In the genomic region with DNA sequence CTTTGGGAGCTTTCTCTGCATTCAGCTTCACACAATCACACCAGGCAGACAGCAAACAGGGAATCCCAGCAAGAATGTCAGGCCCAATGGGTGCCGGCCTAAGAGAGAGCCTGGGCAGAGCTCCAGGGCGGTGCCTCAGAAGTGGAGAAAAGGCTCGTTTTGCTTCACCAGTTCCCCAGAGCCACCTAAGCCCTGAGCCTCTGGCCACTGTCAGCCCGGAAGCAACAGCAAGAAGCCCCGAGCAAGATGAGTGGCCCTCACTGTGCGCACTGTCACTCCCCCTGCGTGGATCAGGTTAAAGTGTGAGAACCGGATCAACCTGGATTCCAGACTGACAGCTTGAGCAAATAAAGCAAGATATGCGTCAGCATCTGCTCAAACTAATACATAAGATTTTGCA, we compare ENCODE assay signal across 21 cellular contexts. TPM values are rescaled to one million over a fixed set of nuclear protein-coding genes. Genes with fewer than 3 reads are reported as not detected.
DNase-seq lines count a peak whose midpoint lies in the region; ATAC-seq and TF ChIP-seq lines count a peak whose summit lies in the region.
"Had no signal": no experiment of that assay in that cellular context is flagged by ENCODE, and none has a peak within 500 bp of the region (broad histone marks: within the 10 kb centered on the region; RNA-seq: fewer than 3 reads in every experiment).

No MANE protein-coding gene starts in this region.

- peak; percentile 19; the same call in 1 of the 3 replicates for ATAC-seq in RWPE2 (ENCODE audit: low read depth)
- ATAC-seq: pancreas had no signal

- H3K36me3 ChIP-seq in RWPE2 (ENCODE audit: low read depth) = no peaks in the 10 kb centered on the region
- H3K36me3 ChIP-seq in sigmoid colon = no peaks in the 10 kb centered on the region
- no peaks in the 10 kb centered on the region for H3K36me3 ChIP-seq in colonic mucosa
- H3K36me3 ChIP-seq in prostate gland = no peaks in the 10 kb centered on the region
- H3K36me3 ChIP-seq: ascending aorta; BLaER1 treated with 17β-estradiol and CSF1 and Interleukin-3, amounts not matched to agents 10 nM and 100 nM; pancreas had no signal

- TF ChIP-seq POLR2A in sigmoid colon (IDR thresholded peaks at IDR 0.05) = no peak
- no peak for TF ChIP-seq POLR2A in prostate gland (IDR thresholded peaks at IDR 0.05)

- no peak overlapping the region for H3K9ac ChIP-seq in colonic mucosa (ENCODE audit: low read depth in 2 of 2, low read length in 2 of 2)
- H3K9ac ChIP-seq: BLaER1 treated with 17β-estradiol and CSF1 and Interleukin-3, amounts not matched to agents 10 nM and 100 nM had no signal

- H3K9me3 ChIP-seq in RWPE2 (ENCODE audit: severe bottlenecking) (no peaks in the 10 kb centered on the region), sigmoid colon (peaks cover 0 to 2% (median 0%) of the 10 kb centered on the region in 4 donors), colonic mucosa (no peaks in the 10 kb centered on the region), prostate gland (no peaks in the 10 kb centered on the region)
- H3K9me3 ChIP-seq: ascending aorta; BLaER1 treated with 17β-estradiol and CSF1 and Interleukin-3, amounts not matched to agents 10 nM and 100 nM; pancreas had no signal

- H3K4me1 ChIP-seq in RWPE2 (ENCODE audit: insufficient read depth, poor library complexity, severe bottlenecking) (no peaks in the 10 kb centered on the region), sigmoid colon (peaks cover 0 to 14% (median 13%) of the 10 kb centered on the region in 4 donors), colonic mucosa (peaks cover 7% of the 10 kb centered on the region), prostate gland (replicated peaks) (no peaks in the 10 kb centered on the region)
- H3K4me1 ChIP-seq: pancreas had no signal

- TF ChIP-seq CTCF in RWPE2 (IDR thresholded peaks at IDR 0.05; ENCODE audit: poor library complexity, severe bottlenecking) (no peak), sigmoid colon (IDR thresholded peaks at IDR 0.05) (no peak), colonic mucosa (IDR thresholded peaks at IDR 0.05) (no peak), prostate gland (IDR thresholded peaks at IDR 0.05) (no peak)

- DNase-seq in DMS53 (lab: John Stamatoyannopoulos, UW) = peak; percentile 47
- DNase-seq in DMS53 treated with DMSO at 0.1 percent for 48 hours (lab: John Stamatoyannopoulos, UW; ENCODE audit: unreplicated experiment) = no peak
- DNase-seq in RWPE2 (ENCODE audit: low spot score) = peak; percentile 25
- peak; percentile 51 for DNase-seq in left kidney (ENCODE audit: low read depth, low spot score)
- DNase-seq in sigmoid colon = peak; percentile 18
- DNase-seq in NCI-H774 (lab: John Stamatoyannopoulos, UW) = no peak
- DNase-seq in colonic mucosa = no peak
- DNase-seq in prostate gland (ENCODE audit: low spot score) = no peak
- DNase-seq: activated CD4-positive, alpha-beta T cell treated with anti-CD3 and anti-CD28 coated beads, Interleukin-2, amount 50 U/mL, for 1 hour; activated naive CD4-positive, alpha-beta T cell treated with Interleukin-2 at 50 U/mL for 16 hours; DMS 273 treated with DMSO at 0.1 percent for 48 hours; NCI-H1105 treated with DMSO at 0.1 percent for 48 hours; NCI-H2171; RPMI8226 had no signal

- TF ChIP-seq EP300 in sigmoid colon (IDR thresholded peaks at IDR 0.05) = no peak

- WGBS in sigmoid colon, 2 donors = 8 to 18% methylated on average over 9 of the region's 9 CpGs
- WGBS in prostate gland = 23% methylated on average over 9 of the region's 9 CpGs

- H3K27ac ChIP-seq in RWPE2 (ENCODE audit: poor library complexity, severe bottlenecking) = no peak overlapping the region
- no peak overlapping the region for H3K27ac ChIP-seq in sigmoid colon
- H3K27ac ChIP-seq in colonic mucosa = no peak overlapping the region
- no peak overlapping the region for H3K27ac ChIP-seq in prostate gland
- H3K27ac ChIP-seq: 22Rv1; ascending aorta; BLaER1 treated with 17β-estradiol and CSF1 and Interleukin-3, amounts not matched to agents 10 nM and 100 nM; pancreas had no signal

- peaks cover 64% of the 10 kb centered on the region for H3K27me3 ChIP-seq in RWPE2 (ENCODE audit: insufficient read depth, poor library complexity, severe bottlenecking)
- H3K27me3 ChIP-seq in sigmoid colon = peaks cover 22 to 91% (median 70%) of the 10 kb centered on the region in 3 donors
- H3K27me3 ChIP-seq in colonic mucosa = peaks cover 43% of the 10 kb centered on the region
- H3K27me3 ChIP-seq in prostate gland (replicated peaks; ENCODE audit: insufficient read depth) = peaks cover 4% of the 10 kb centered on the region

- no peak overlapping the region for H3K4me3 ChIP-seq in RWPE2 (ENCODE audit: severe bottlenecking)
- H3K4me3 ChIP-seq in sigmoid colon = no peak overlapping the region
- no peak overlapping the region for H3K4me3 ChIP-seq in colonic mucosa
- no peak overlapping the region for H3K4me3 ChIP-seq in prostate gland
- H3K4me3 ChIP-seq: ascending aorta; BLaER1 treated with 17β-estradiol and CSF1 and Interleukin-3, amounts not matched to agents 10 nM and 100 nM; pancreas; smooth muscle cell had no signal

- intact Hi-C loops in sigmoid colon (cut with DNase I) (no loop called here), colonic mucosa (cut with DNase I) (no loop called here), prostate gland (cut with DNase I) (no loop called here)

RNA-seq across cellular contexts. Expression of a gene that starts 14.7 kb away (rescaled TPM):
- total RNA-seq in sigmoid colon (not detected), colonic mucosa (not detected), prostate gland (not detected)
- polyA plus RNA-seq in sigmoid colon = not detected
- total RNA-seq: ascending aorta, LHCN-M2, liver, pancreas had no signal
- polyA plus RNA-seq: liver, pancreas, smooth muscle cell had no signal

Comparison
In these comparisons a context has a peak if more than half of its experiments do, and no peak if none do; other contexts are left out.
1. DNase-seq: peak in DMS53 (single experiment), RWPE2 (single experiment), left kidney (single experiment) and sigmoid colon (single experiment); none in DMS53 treated with DMSO at 0.1 percent for 48 hours (single experiment), NCI-H774 (single experiment), colonic mucosa (single experiment) and prostate gland (single experiment).